10 cellular contexts compared by ENCODE assay signal in genomic region chr11:108025387-108026080, GRCh38.
A peak's percentile ranks its signal among the peaks of the same experiment; 100 is the strongest.
DNase-seq lines count a peak whose midpoint lies in the region; ATAC-seq, FAIRE-seq and TF ChIP-seq lines count a peak whose summit lies in the region.
"Had no signal": no experiment of that assay in that cellular context is flagged by ENCODE, and none has a peak within 500 bp of the region (broad histone marks: within the 10 kb centered on the region; RNA-seq: fewer than 3 reads in every experiment).

No MANE protein-coding gene starts in this region.

- H3K36me3 ChIP-seq in muscle layer of duodenum (ENCODE audit: control insufficient read depth in 1 of 2, insufficient read depth in 2 of 2, low read length in 2 of 2) = no peaks in the 10 kb centered on the region

- no peaks in the 10 kb centered on the region for H3K9me3 ChIP-seq in muscle layer of duodenum (ENCODE audit: control insufficient read depth in 1 of 2, low read length in 2 of 2)

- no peak for DNase-seq in cerebellar nuclear complex (lab: John Stamatoyannopoulos, UW)
- DNase-seq in coronary artery (ENCODE audit: low spot score) = no peak
- DNase-seq in NCI-H345 treated with DMSO at 0.1 percent for 48 hours (lab: John Stamatoyannopoulos, UW; ENCODE audit: unreplicated experiment) = no peak
- DNase-seq in urothelium cell line (ENCODE audit: low spot score) = no peak
- DNase-seq: NK-92 treated with Interleukin-12 subunit alpha and Interleukin-12 subunit beta, amount 100 ng/mL, for 24 hours; small intestine had no signal

- no peak for FAIRE-seq in urothelium cell line (lab: Jason Lieb, UNC)
- FAIRE-seq: small intestine had no signal

- peak overlapping the region; percentile 39 for H3K27ac ChIP-seq in muscle layer of duodenum (ENCODE audit: low read length)
- no peak overlapping the region for H3K27ac ChIP-seq in coronary artery

- ATAC-seq in GM18508 (IDR thresholded peaks at IDR 0.05; ENCODE audit: insufficient read depth, unreplicated experiment) = peak; percentile 90
- peak; percentile 90 for ATAC-seq in GM21528 (IDR thresholded peaks at IDR 0.05; ENCODE audit: low FRiP score, unreplicated experiment)
- peak; percentile 90 for ATAC-seq in HG03457 (IDR thresholded peaks at IDR 0.05; ENCODE audit: unreplicated experiment)

- H3K4me1 ChIP-seq in muscle layer of duodenum (ENCODE audit: control insufficient read depth in 1 of 2, insufficient read depth in 2 of 2, low read length in 2 of 2) = peaks cover 4 to 28% of the 10 kb centered on the region in 2 donors

- H3K27me3 ChIP-seq in muscle layer of duodenum (ENCODE audit: low read depth, low read length) = no peaks in the 10 kb centered on the region

- H3K4me3 ChIP-seq in muscle layer of duodenum (ENCODE audit: low read depth in 1 of 2, low read length in 2 of 2) (no peak overlapping the region), coronary artery (no peak overlapping the region)

- no peak for TF ChIP-seq CTCF in coronary artery (IDR thresholded peaks at IDR 0.05)
